17 cellular contexts compared by ENCODE assay signal in the genomic region with DNA sequence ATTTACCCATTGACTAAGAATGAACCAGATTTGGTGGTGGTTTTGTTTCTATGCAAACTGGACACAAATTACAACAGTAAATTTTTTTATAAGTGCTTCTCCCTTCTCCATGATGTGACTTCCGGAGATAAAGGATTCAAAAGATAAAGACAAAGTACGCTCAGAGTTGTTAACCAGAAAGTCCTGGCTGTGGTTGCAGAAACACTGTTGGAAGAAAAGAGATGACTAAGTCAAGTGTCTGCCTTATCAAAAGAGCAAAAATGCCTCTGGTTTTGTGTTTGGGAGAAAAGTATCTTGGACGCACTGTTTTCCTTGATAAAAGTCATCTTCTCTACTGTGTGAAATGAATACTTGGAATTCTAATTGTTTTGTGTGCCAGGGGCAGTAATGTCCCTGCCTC.
"Had no signal": no experiment of that assay in that cellular context is flagged by ENCODE, and none has a peak within 500 bp of the region (broad histone marks: within the 10 kb centered on the region; RNA-seq: fewer than 3 reads in every experiment).

No MANE protein-coding gene starts in this region.

- H3K4me1 Mint-ChIP-seq: activated CD4-positive, alpha-beta memory T cell treated with anti-CD3 and anti-CD28 coated beads, Interleukin-2, amount 10 ng/mL, durations not matched to agents 7 days and 5 days; activated CD4-positive, alpha-beta T cell treated with anti-CD3 and anti-CD28 coated beads for 36 hours; naive thymus-derived CD4-positive, alpha-beta T cell had no signal

- H3K36me3 ChIP-seq: ascending aorta had no signal

- DNase-seq: activated CD4-positive, alpha-beta memory T cell treated with anti-CD3 and anti-CD28 coated beads, Interleukin-2, amount 10 ng/mL, durations not matched to agents 7 days and 5 days; activated CD4-positive, alpha-beta T cell treated with anti-CD3 and anti-CD28 coated beads for 36 hours; activated CD8-positive, alpha-beta memory T cell treated with anti-CD3 and anti-CD28 coated beads, Interleukin-2, amount 50 U/mL, for 4 hours; activated gamma-delta T cell treated with Interleukin-2 at 50 U/mL for 16 hours; activated T-cell treated with anti-CD3 and anti-CD28 coated beads, Interleukin-2, amount 50 U/mL, for 72 hours; central memory CD4-positive, alpha-beta T cell; effector CD4-positive, alpha-beta T cell; hippocampal formation; naive thymus-derived CD4-positive, alpha-beta T cell; nucleus accumbens; psoas muscle; T-helper 2 cell had no signal

- H3K27me3 Mint-ChIP-seq: activated CD4-positive, alpha-beta memory T cell treated with anti-CD3 and anti-CD28 coated beads, Interleukin-2, amount 10 ng/mL, durations not matched to agents 7 days and 5 days; stimulated activated naive CD8-positive, alpha-beta T cell treated with anti-CD3 and anti-CD28 coated beads, Interleukin-15, Interleukin-2, amounts not matched to agents 100 ng/mL and 50 ng/mL, for 24 hours had no signal

- H3K4me3 ChIP-seq: ascending aorta, coronary artery, psoas muscle had no signal

- H3K27ac Mint-ChIP-seq: activated CD4-positive, alpha-beta memory T cell treated with anti-CD3 and anti-CD28 coated beads, Interleukin-2, amount 10 ng/mL, durations not matched to agents 7 days and 5 days; activated CD4-positive, alpha-beta T cell treated with anti-CD3 and anti-CD28 coated beads for 36 hours; activated T-cell treated with anti-CD3 and anti-CD28 coated beads, Interleukin-2, amount 50 U/mL, for 72 hours; naive thymus-derived CD4-positive, alpha-beta T cell; stimulated activated naive CD8-positive, alpha-beta T cell treated with anti-CD3 and anti-CD28 coated beads, Interleukin-15, Interleukin-2, amounts not matched to agents 100 ng/mL and 50 ng/mL, for 24 hours had no signal

- H3K36me3 Mint-ChIP-seq: naive thymus-derived CD4-positive, alpha-beta T cell had no signal

- ATAC-seq: activated CD4-positive, alpha-beta T cell treated with anti-CD3 and anti-CD28 coated beads for 36 hours; activated T-cell treated with anti-CD3 and anti-CD28 coated beads, Interleukin-2, amount 50 U/mL, for 72 hours; naive thymus-derived CD4-positive, alpha-beta T cell; psoas muscle; sciatic nerve had no signal

- H3K27me3 ChIP-seq: ascending aorta had no signal

- H3K27ac ChIP-seq: ascending aorta, coronary artery, psoas muscle, VCaP had no signal

- H3K9me3 Mint-ChIP-seq: stimulated activated naive CD8-positive, alpha-beta T cell treated with anti-CD3 and anti-CD28 coated beads, Interleukin-15, Interleukin-2, amounts not matched to agents 100 ng/mL and 50 ng/mL, for 24 hours had no signal

- H3K4me3 Mint-ChIP-seq: activated CD4-positive, alpha-beta memory T cell treated with anti-CD3 and anti-CD28 coated beads, Interleukin-2, amount 10 ng/mL, durations not matched to agents 7 days and 5 days; activated CD4-positive, alpha-beta T cell treated with anti-CD3 and anti-CD28 coated beads for 36 hours; activated T-cell treated with anti-CD3 and anti-CD28 coated beads, Interleukin-2, amount 50 U/mL, for 72 hours; naive thymus-derived CD4-positive, alpha-beta T cell; stimulated activated naive CD8-positive, alpha-beta T cell treated with anti-CD3 and anti-CD28 coated beads, Interleukin-15, Interleukin-2, amounts not matched to agents 100 ng/mL and 50 ng/mL, for 24 hours had no signal
